In the genomic region with DNA sequence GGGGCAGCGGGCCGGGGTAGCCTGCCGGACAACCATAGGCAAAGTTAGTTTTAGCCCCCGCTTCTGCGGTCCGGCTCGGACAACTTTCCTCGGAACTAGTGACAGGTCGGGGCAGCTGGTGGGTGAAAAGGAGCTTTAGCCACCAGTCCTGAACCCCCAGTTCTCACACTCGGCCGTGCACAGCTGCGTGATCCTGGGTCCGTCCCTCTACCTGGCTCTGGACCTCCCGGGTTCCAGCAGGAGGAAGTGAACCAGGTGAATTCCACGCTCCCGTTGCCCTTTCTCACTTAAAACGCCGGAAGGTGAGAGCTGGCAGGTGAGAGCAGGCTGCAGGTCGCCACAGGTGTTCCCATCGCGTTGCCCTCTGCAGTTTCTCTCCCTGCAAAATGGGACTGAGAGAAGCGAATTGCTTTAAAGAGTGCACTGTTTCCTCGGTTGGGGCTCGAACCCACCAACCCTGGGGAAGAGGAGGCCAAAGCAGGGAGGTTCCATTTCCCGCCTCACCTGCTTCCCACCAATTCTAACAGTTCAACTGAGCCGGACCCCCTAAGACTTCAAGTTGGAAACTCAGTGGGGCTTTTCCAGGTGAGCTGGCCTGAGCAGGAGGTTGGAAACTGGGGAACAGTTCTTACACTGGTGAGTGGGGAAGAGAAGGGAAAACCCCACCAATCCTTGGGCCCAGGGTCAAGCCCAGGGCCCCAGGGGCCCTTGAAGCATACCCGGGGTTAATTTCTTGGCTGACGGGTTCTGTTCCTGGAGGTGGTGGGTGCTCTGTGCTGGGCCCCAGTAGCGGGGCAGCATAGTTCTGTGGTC, we compare ENCODE assay signal across 8 cellular contexts. TPM values are rescaled to one million over a fixed set of nuclear protein-coding genes. Genes with fewer than 3 reads are reported as not detected.
A peak's percentile ranks its signal among the peaks of the same experiment; 100 is the strongest.
DNase-seq lines count a peak whose midpoint lies in the region; ATAC-seq and TF ChIP-seq lines count a peak whose summit lies in the region.

No MANE protein-coding gene starts in this region.

- peak overlapping the region; percentile 71 for H3K27ac Mint-ChIP-seq in activated T-helper 2 cell treated with anti-CD3 and anti-CD28 coated beads, Interferon-gamma antibody, Interleukin-2, Interleukin-4, amounts not matched to agents 10 μg/mL and 5 μg/mL and 100 μg/mL, durations not matched to agents 14 hours and 24 hours and 36 hours

- H3K27me3 ChIP-seq in left ventricle myocardium inferior (ENCODE audit: low read depth) (no peaks in the 10 kb centered on the region), left lung (no peaks in the 10 kb centered on the region), upper lobe of left lung (no peaks in the 10 kb centered on the region)

- H3K4me1 ChIP-seq in left ventricle myocardium inferior (peaks cover 75% of the 10 kb centered on the region), left lung (peaks cover 37 to 68% of the 10 kb centered on the region in 2 donors), upper lobe of left lung (peaks cover 60 to 70% (median 65%) of the 10 kb centered on the region in 4 donors)

- peak overlapping the region; percentile 86 for H3K4me3 Mint-ChIP-seq in activated T-helper 2 cell treated with anti-CD3 and anti-CD28 coated beads, Interferon-gamma antibody, Interleukin-2, Interleukin-4, amounts not matched to agents 10 μg/mL and 5 μg/mL and 100 μg/mL, durations not matched to agents 14 hours and 24 hours and 36 hours (ENCODE audit: low read depth)

- H3K9me3 Mint-ChIP-seq in activated T-helper 2 cell treated with anti-CD3 and anti-CD28 coated beads, Interferon-gamma antibody, Interleukin-2, Interleukin-4, amounts not matched to agents 10 μg/mL and 5 μg/mL and 100 μg/mL, durations not matched to agents 14 hours and 24 hours and 36 hours, result no peaks in the 10 kb centered on the region

- H3K4me1 Mint-ChIP-seq in activated T-helper 2 cell treated with anti-CD3 and anti-CD28 coated beads, Interferon-gamma antibody, Interleukin-2, Interleukin-4, amounts not matched to agents 10 μg/mL and 5 μg/mL and 100 μg/mL, durations not matched to agents 14 hours and 24 hours and 36 hours (ENCODE audit: low read depth), result peaks cover 52% of the 10 kb centered on the region

- H3K4me3 ChIP-seq in left ventricle myocardium inferior (peak overlapping the region; percentile 77), left lung (peak overlapping the region; percentile 60 to 64), upper lobe of left lung (peak overlapping the region; percentile 68 to 80 (median 72))

- intact Hi-C loops in left ventricle myocardium inferior (cut with micrococcal nuclease), result no loop called here
- intact Hi-C loops in cardiac septum (cut with DNase I), result loop anchor here (10.0 kb wide), 2 partner anchors 159 to 539 kb away; a partner anchor contains a TSS
- intact Hi-C loops in activated T-helper 2 cell treated with anti-CD3 and anti-CD28 coated beads, Interferon-gamma antibody, Interleukin-2, Interleukin-4, amounts not matched to agents 10 μg/mL and 5 μg/mL and 100 μg/mL, durations not matched to agents 14 hours and 24 hours and 36 hours (cut with micrococcal nuclease), result loop anchor here (1.0 to 10.0 kb wide), 7 partner anchors 8 to 1351 kb away; a partner anchor contains a TSS
- intact Hi-C loops in left lung (cut with DNase I), result no loop called here

- WGBS in upper lobe of left lung, 2 donors, result 10 to 16% methylated on average over 19 to 29 of the region's 29 CpGs

- ATAC-seq in left lung (no peak), upper lobe of left lung (ENCODE audit: low FRiP score in 2 of 2) (no peak), HG03039 (IDR thresholded peaks at IDR 0.05; ENCODE audit: unreplicated experiment) (no peak)

- H3K36me3 ChIP-seq in left ventricle myocardium inferior, result no peaks in the 10 kb centered on the region
- no peaks in the 10 kb centered on the region for H3K36me3 ChIP-seq in left lung
- H3K36me3 ChIP-seq in upper lobe of left lung, result peaks cover 0 to 6% (median 0%) of the 10 kb centered on the region in 4 donors

- no peaks in the 10 kb centered on the region for H3K27me3 Mint-ChIP-seq in activated T-helper 2 cell treated with anti-CD3 and anti-CD28 coated beads, Interferon-gamma antibody, Interleukin-2, Interleukin-4, amounts not matched to agents 10 μg/mL and 5 μg/mL and 100 μg/mL, durations not matched to agents 14 hours and 24 hours and 36 hours (ENCODE audit: low read depth)

- H3K9me3 ChIP-seq in left ventricle myocardium inferior (replicated peaks) (no peaks in the 10 kb centered on the region), left lung (no peaks in the 10 kb centered on the region), upper lobe of left lung (no peaks in the 10 kb centered on the region)

- TF ChIP-seq POLR2A in upper lobe of left lung (IDR thresholded peaks at IDR 0.05), result no peak

- H3K27ac ChIP-seq in left ventricle myocardium inferior (replicated peaks) (peak overlapping the region; percentile 98), left lung (peak overlapping the region; percentile 71 to 96), upper lobe of left lung (peak overlapping the region; percentile 82 to 96 (median 92))

- H3K36me3 Mint-ChIP-seq in activated T-helper 2 cell treated with anti-CD3 and anti-CD28 coated beads, Interferon-gamma antibody, Interleukin-2, Interleukin-4, amounts not matched to agents 10 μg/mL and 5 μg/mL and 100 μg/mL, durations not matched to agents 14 hours and 24 hours and 36 hours (ENCODE audit: low read depth), result peaks cover 43% of the 10 kb centered on the region

- DNase-seq in left ventricle myocardium inferior (no peak), cardiac septum (ENCODE audit: low spot score) (no peak), left lung (no peak), upper lobe of left lung (peak in 1 of 2 donors; percentile 42), iPS-NIHi11 (ENCODE audit: low spot score) (no peak), EL (no peak)
- DNase-seq in activated T-helper 2 cell treated with anti-CD3 and anti-CD28 coated beads, Interferon-gamma antibody, Interleukin-2, Interleukin-4, amounts not matched to agents 10 μg/mL and 5 μg/mL and 100 μg/mL, durations not matched to agents 14 hours and 24 hours and 36 hours (ENCODE audit: low spot score), result no peak

- TF ChIP-seq CTCF in left ventricle myocardium inferior (IDR thresholded peaks at IDR 0.05; ENCODE audit: borderline replicate concordance) (no peak), left lung (IDR thresholded peaks at IDR 0.05) (no peak), upper lobe of left lung (IDR thresholded peaks at IDR 0.05) (peak in 1 of 6 experiments; percentile 0)

- TF ChIP-seq EP300 in upper lobe of left lung (IDR thresholded peaks at IDR 0.05), result no peak

RNA-seq across cellular contexts. Expression of a gene that starts 0.5 kb away (rescaled TPM):
- 49.6 TPM for total RNA-seq in left ventricle myocardium inferior
- 27.9 TPM for total RNA-seq in cardiac septum
- 397 and 425 TPM in 2 replicates for total RNA-seq in activated T-helper 2 cell treated with anti-CD3 and anti-CD28 coated beads, Interferon-gamma antibody, Interleukin-2, Interleukin-4, amounts not matched to agents 10 μg/mL and 5 μg/mL and 100 μg/mL, durations not matched to agents 14 hours and 24 hours and 36 hours
- 100 to 1,000 TPM in 1 of 2 donors, 10 to 100 TPM in 1; 88.4 to 244 TPM for total RNA-seq in left lung
- total RNA-seq in upper lobe of left lung, result 100 to 1,000 TPM in 2 of 6 donors, 10 to 100 TPM in 4; 29.8 to 148 (median 69.9) TPM

Comparison
In these comparisons a context has a peak if more than half of its experiments do, and no peak if none do; other contexts are left out.
1. intact Hi-C loops: an anchor here in cardiac septum (10.0 kb wide) and activated T-helper 2 cell treated with anti-CD3 and anti-CD28 coated beads, Interferon-gamma antibody, Interleukin-2, Interleukin-4, amounts not matched to agents 10 μg/mL and 5 μg/mL and 100 μg/mL, durations not matched to agents 14 hours and 24 hours and 36 hours (1.0 to 10.0 kb wide); none called in left ventricle myocardium inferior and left lung.